ENCODE assay signal across 9 cellular contexts in genomic region chr12:120944645-120945217, GRCh38. TPM values are rescaled to one million over a fixed set of nuclear protein-coding genes. Genes with fewer than 3 reads are reported as not detected.
A peak's percentile ranks its signal among the peaks of the same experiment; 100 is the strongest.
DNase-seq lines count a peak whose midpoint lies in the region; FAIRE-seq and TF ChIP-seq lines count a peak whose summit lies in the region.
"Had no signal": no experiment of that assay in that cellular context is flagged by ENCODE, and none has a peak within 500 bp of the region (broad histone marks: within the 10 kb centered on the region; RNA-seq: fewer than 3 reads in every experiment).

No MANE protein-coding gene starts in this region.

- no peaks in the 10 kb centered on the region for H3K4me1 ChIP-seq in small intestine (ENCODE audit: control insufficient read depth in 2 of 2, insufficient read depth in 1 of 2, low read depth in 1 of 2, low read length in 1 of 2)

- H3K27me3 ChIP-seq in small intestine (ENCODE audit: control insufficient read depth in 2 of 2, insufficient read depth in 2 of 2, low read length in 2 of 2): no peaks in the 10 kb centered on the region

- WGBS in small intestine, 3 donors: 40 to 49% (median 45%) methylated on average over 8 to 9 of the region's 9 CpGs

- H3K9me3 ChIP-seq in small intestine (ENCODE audit: control insufficient read depth, low read depth): no peaks in the 10 kb centered on the region

- no peak overlapping the region for H3K27ac ChIP-seq in small intestine (ENCODE audit: low read depth in 1 of 2, low read length in 1 of 2)
- H3K27ac ChIP-seq: skin epidermis had no signal

- peak; percentile 78 for TF ChIP-seq CTCF in AG09319 (IDR thresholded peaks at IDR 0.05; ENCODE audit: low read depth, low read length)

- DNase-seq in AG09319 (ENCODE audit: extremely low read depth, low read depth) (no peak), H4 (ENCODE audit: low spot score) (peak; percentile 44), RPMI7951 (ENCODE audit: low read depth) (peak; percentile 37), glomerular endothelial cell (ENCODE audit: extremely low read depth, low read depth, low spot score) (peak; percentile 10), small intestine (peak; percentile 56), cerebellum (ENCODE audit: low spot score) (no peak), mesenteric fat pad (ENCODE audit: low spot score) (no peak)
- peak; percentile 45 for DNase-seq in activated T-helper 9 cell treated with anti-CD3 and anti-CD28 coated beads, Interleukin-2, amount 50 U/mL, for 16 hours (ENCODE audit: low read depth)

- H3K4me3 ChIP-seq in small intestine (ENCODE audit: low read depth in 1 of 2, low read length in 2 of 2): no peak overlapping the region
- H3K4me3 ChIP-seq: skin epidermis had no signal

- no peak for FAIRE-seq in small intestine (lab: Jason Lieb, UNC)

- no peaks in the 10 kb centered on the region for H3K36me3 ChIP-seq in small intestine (ENCODE audit: control insufficient read depth in 2 of 2, insufficient read depth in 2 of 2, low read length in 2 of 2)

RNA-seq across cellular contexts. Expression of gene HNF1A, which starts 33.6 kb away (rescaled TPM):
- total RNA-seq in H4 (2014; rRNA removed; shearing (Covaris generic)): not detected in 2 replicates
- not detected in 2 replicates for total RNA-seq in RPMI7951 (2014; rRNA removed; shearing (Covaris generic))
- not detected in 2 replicates for total RNA-seq in glomerular endothelial cell
- 10 to 100 TPM; 23.0 to 42.3 (median 32.2) TPM for polyA plus RNA-seq in small intestine
- total RNA-seq in cerebellum: not detected
- not detected for total RNA-seq in mesenteric fat pad

RNA-seq across cellular contexts. Expression of gene SPPL3, which starts 40.6 kb away (rescaled TPM):
- total RNA-seq in H4 (2014; rRNA removed; shearing (Covaris generic)): 4.0 and 4.7 TPM in 2 replicates
- 7.1 and 8.4 TPM in 2 replicates for total RNA-seq in RPMI7951 (2014; rRNA removed; shearing (Covaris generic))
- total RNA-seq in glomerular endothelial cell (19.7 and 33.7 TPM in 2 replicates), cerebellum (43.3 TPM), mesenteric fat pad (43.0 TPM)
- 10 to 100 TPM in 1 of 3 donors, 1 to 10 TPM in 2; 8.4 to 18.4 (median 8.9) TPM for polyA plus RNA-seq in small intestine

Comparison
In these comparisons a context has a peak if more than half of its experiments do, and no peak if none do; other contexts are left out.
1. DNase-seq: peak in H4 (single experiment), RPMI7951 (single experiment), activated T-helper 9 cell treated with anti-CD3 and anti-CD28 coated beads, Interleukin-2, amount 50 U/mL, for 16 hours (single experiment), glomerular endothelial cell (single experiment) and small intestine (single experiment); none in AG09319 (single experiment), cerebellum (single experiment) and mesenteric fat pad (single experiment).